27 cellular contexts compared by ENCODE assay signal in the genomic region with DNA sequence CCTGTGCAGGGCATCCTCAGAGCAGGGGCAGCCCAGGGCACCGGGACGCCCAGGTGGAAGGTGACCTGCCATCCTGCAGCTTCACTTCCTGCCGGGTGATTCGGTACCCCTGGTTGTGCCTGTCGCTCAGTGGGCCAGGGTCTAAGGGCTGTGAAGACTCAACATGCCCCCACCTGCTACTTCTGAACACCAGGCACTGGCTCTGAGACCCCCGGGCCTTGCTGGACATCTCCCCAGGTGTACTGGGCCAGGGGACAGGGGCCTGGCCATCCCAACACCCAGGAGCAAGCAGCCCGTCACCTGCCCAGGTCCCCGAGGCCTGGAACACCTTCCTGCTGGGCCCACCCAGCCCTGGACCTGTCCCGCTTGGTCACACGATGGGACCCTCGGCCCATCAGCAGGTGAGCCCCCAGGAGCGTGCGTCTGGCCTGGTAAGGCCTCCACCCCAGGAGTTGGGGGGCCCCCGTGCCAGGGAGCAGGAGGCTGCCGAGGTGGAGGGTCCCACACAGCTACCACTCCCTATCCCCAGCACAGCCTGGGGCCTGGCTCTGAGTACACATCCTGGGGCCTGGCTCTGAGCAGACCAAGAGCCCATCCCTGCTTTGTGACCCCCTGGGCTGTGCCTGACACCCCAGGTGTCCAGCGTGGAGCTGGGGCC. TPM values are rescaled to one million over a fixed set of nuclear protein-coding genes. Genes with fewer than 3 reads are reported as not detected.
DNase-seq lines count a peak whose midpoint lies in the region; ATAC-seq and TF ChIP-seq lines count a peak whose summit lies in the region.
"Had no signal": no experiment of that assay in that cellular context is flagged by ENCODE, and none has a peak within 500 bp of the region (broad histone marks: within the 10 kb centered on the region; RNA-seq: fewer than 3 reads in every experiment).

No MANE protein-coding gene starts in this region.

- H3K9me3 ChIP-seq in right atrium auricular region, result no peaks in the 10 kb centered on the region
- no peaks in the 10 kb centered on the region for H3K9me3 ChIP-seq in endodermal cell (ENCODE audit: control insufficient read depth, low read length)
- H3K9me3 ChIP-seq in lower lobe of right lung, result no peaks in the 10 kb centered on the region
- no peaks in the 10 kb centered on the region for H3K9me3 ChIP-seq in upper lobe of right lung
- H3K9me3 ChIP-seq: SJCRH30, thyroid gland had no signal

- peaks cover 8% of the 10 kb centered on the region for H3K9me3 Mint-ChIP-seq in endodermal cell

- no peaks in the 10 kb centered on the region for H3K36me3 Mint-ChIP-seq in endodermal cell (ENCODE audit: low read depth)
- H3K36me3 Mint-ChIP-seq: CD8-positive, alpha-beta T cell; neural progenitor cell had no signal

- no peak overlapping the region for H3K27ac Mint-ChIP-seq in endodermal cell
- H3K27ac Mint-ChIP-seq: CD8-positive, alpha-beta T cell; neural progenitor cell; stimulated activated naive CD8-positive, alpha-beta T cell treated with anti-CD3 and anti-CD28 coated beads, Interleukin-15, amount 100 ng/mL, for 72 hours had no signal

- no peak for ATAC-seq in Right ventricle myocardium superior (ENCODE audit: poor library complexity)
- peak in 1 of 2 donors; percentile 15 for ATAC-seq in lower lobe of right lung
- ATAC-seq in upper lobe of right lung, result peak; percentile 5
- ATAC-seq in GM18517 (IDR thresholded peaks at IDR 0.05; ENCODE audit: unreplicated experiment), result no peak
- ATAC-seq in activated CD4-positive, CD25-positive, alpha-beta regulatory T cell treated with anti-CD3 and anti-CD28 coated beads, Interleukin-2, amount 50 U/mL, for 24 hours, result no peak
- ATAC-seq: CD8-positive, alpha-beta T cell; stimulated activated naive CD8-positive, alpha-beta T cell treated with anti-CD3 and anti-CD28 coated beads, Interleukin-15, amount 100 ng/mL, for 72 hours had no signal

- DNase-seq in Right ventricle myocardium superior, result peak; percentile 29
- DNase-seq in right atrium auricular region (ENCODE audit: low spot score), result no peak
- peak; percentile 39 for DNase-seq in endodermal cell
- peak; percentile 40 for DNase-seq in lower lobe of right lung
- DNase-seq in upper lobe of right lung, result peak; percentile 60
- DNase-seq in kidney glomerular epithelial cell (lab: John Stamatoyannopoulos, UW), result no peak
- DNase-seq: activated CD4-positive, alpha-beta T cell treated with anti-CD3 and anti-CD28 coated beads for 1 hour; activated CD8-positive, alpha-beta memory T cell treated with anti-CD3 and anti-CD28 coated beads for 24 hours; activated gamma-delta T cell treated with Interleukin-2 at 50 U/mL for 16 hours; central memory CD4-positive, alpha-beta T cell; GOT3; hypothalamus; NCI-H1092; NCI-H187 treated with DMSO at 0.1 percent for 48 hours; NK-92 treated with Interleukin-12 subunit alpha and Interleukin-12 subunit beta, amount 100 ng/mL, for 24 hours; SJCRH30; stimulated activated naive CD8-positive, alpha-beta T cell treated with anti-CD3 and anti-CD28 coated beads, Interleukin-15, amount 100 ng/mL, for 72 hours had no signal

- intact Hi-C loops in Right ventricle myocardium superior (cut with DNase I) (no loop called here), lower lobe of right lung (cut with DNase I) (no loop called here), upper lobe of right lung (cut with DNase I) (no loop called here)

- no peak overlapping the region for H3K9ac ChIP-seq in endodermal cell (ENCODE audit: extremely low read depth, low read length, poor library complexity, severe bottlenecking)
- H3K9ac ChIP-seq: neural progenitor cell had no signal

- H3K4me3 ChIP-seq in right atrium auricular region (no peak overlapping the region), endodermal cell (ENCODE audit: low read length) (no peak overlapping the region), lower lobe of right lung (no peak overlapping the region), upper lobe of right lung (no peak overlapping the region)
- H3K4me3 ChIP-seq: gastroesophageal sphincter, lung, neural progenitor cell, SJCRH30, thyroid gland had no signal

- H3K27me3 Mint-ChIP-seq in endodermal cell (ENCODE audit: insufficient read depth), result peaks cover 13% of the 10 kb centered on the region

- H3K27ac ChIP-seq in right atrium auricular region, result no peak overlapping the region
- H3K27ac ChIP-seq in endodermal cell (ENCODE audit: low read depth, low read length), result no peak overlapping the region
- no peak overlapping the region for H3K27ac ChIP-seq in lower lobe of right lung
- no peak overlapping the region for H3K27ac ChIP-seq in upper lobe of right lung
- H3K27ac ChIP-seq: gastroesophageal sphincter, neural progenitor cell, SJCRH30, thyroid gland had no signal

- H3K4me1 ChIP-seq in right atrium auricular region (no peaks in the 10 kb centered on the region), endodermal cell (ENCODE audit: control insufficient read depth, insufficient read depth, low read length) (no peaks in the 10 kb centered on the region), lower lobe of right lung (no peaks in the 10 kb centered on the region), upper lobe of right lung (no peaks in the 10 kb centered on the region)
- H3K4me1 ChIP-seq: gastroesophageal sphincter, SJCRH30 had no signal

- no peaks in the 10 kb centered on the region for H3K36me3 ChIP-seq in right atrium auricular region
- H3K36me3 ChIP-seq in endodermal cell (ENCODE audit: control insufficient read depth, insufficient read depth, low read length), result no peaks in the 10 kb centered on the region
- no peaks in the 10 kb centered on the region for H3K36me3 ChIP-seq in lower lobe of right lung
- H3K36me3 ChIP-seq in upper lobe of right lung, result no peaks in the 10 kb centered on the region
- H3K36me3 ChIP-seq: gastroesophageal sphincter, neural progenitor cell, SJCRH30, thyroid gland had no signal

- H3K4me3 Mint-ChIP-seq in endodermal cell, result no peak overlapping the region
- H3K4me3 Mint-ChIP-seq: CD8-positive, alpha-beta T cell; neural progenitor cell; stimulated activated naive CD8-positive, alpha-beta T cell treated with anti-CD3 and anti-CD28 coated beads, Interleukin-15, amount 100 ng/mL, for 72 hours had no signal

- H3K4me1 Mint-ChIP-seq in endodermal cell, result no peaks in the 10 kb centered on the region
- H3K4me1 Mint-ChIP-seq: neural progenitor cell; stimulated activated naive CD8-positive, alpha-beta T cell treated with anti-CD3 and anti-CD28 coated beads, Interleukin-15, amount 100 ng/mL, for 72 hours had no signal

- TF ChIP-seq CTCF in right atrium auricular region (IDR thresholded peaks at IDR 0.05), result no peak
- TF ChIP-seq CTCF in endodermal cell (conservative IDR thresholded peaks at IDR 0.05), result no peak
- no peak for TF ChIP-seq CTCF in lower lobe of right lung (IDR thresholded peaks at IDR 0.05)
- no peak for TF ChIP-seq CTCF in upper lobe of right lung (IDR thresholded peaks at IDR 0.05)

- WGBS in endodermal cell (ENCODE audit: insufficient coverage in 1 of 2, insufficient read length in 1 of 2), 2 experiments, result 88 to 96% methylated on average over 11 to 16 of the region's 16 CpGs

- H3K27me3 ChIP-seq in right atrium auricular region, result peaks cover 0 to 9% of the 10 kb centered on the region in 2 donors
- peaks cover 15% of the 10 kb centered on the region for H3K27me3 ChIP-seq in endodermal cell (ENCODE audit: control insufficient read depth, insufficient read depth, low read length, poor library complexity, severe bottlenecking)
- peaks cover 57% of the 10 kb centered on the region for H3K27me3 ChIP-seq in lower lobe of right lung (ENCODE audit: low read depth)
- H3K27me3 ChIP-seq in upper lobe of right lung, result peaks cover 42% of the 10 kb centered on the region
- H3K27me3 ChIP-seq: thyroid gland had no signal

RNA-seq across cellular contexts. Expression of a gene that starts 3.9 kb away (rescaled TPM):
- total RNA-seq in Right ventricle myocardium superior, result not detected
- not detected for total RNA-seq in right atrium auricular region
- not detected for total RNA-seq in endodermal cell
- polyA plus RNA-seq in endodermal cell (2013, experiment 1 of 2), result 0.04 TPM
- polyA plus RNA-seq in endodermal cell (2013, experiment 2 of 2), result 0.04 TPM
- total RNA-seq in lower lobe of right lung, result 57.5 TPM
- 1.2 TPM for total RNA-seq in upper lobe of right lung
- total RNA-seq: A673; CD8-positive, alpha-beta T cell; dermis microvascular lymphatic vessel endothelial cell; SJCRH30; T-helper 1 cell treated with Interleukin-12 subunit alpha and Interleukin-12 subunit beta and Interleukin-4 antibody, amounts not matched to agents 30 ng/mL and 1 ng/mL, for 36 hours; thyroid gland had no signal

Comparison
In these comparisons a context has a peak if more than half of its experiments do, and no peak if none do; other contexts are left out.
1. DNase-seq: peak in Right ventricle myocardium superior (single experiment), endodermal cell (single experiment), lower lobe of right lung (single experiment) and upper lobe of right lung (single experiment); none in right atrium auricular region (single experiment) and kidney glomerular epithelial cell (single experiment).
2. RNA of a gene that starts 3.9 kb away (total RNA-seq): 57.5 TPM in lower lobe of right lung (single experiment); 1.2 TPM in upper lobe of right lung (single experiment), not detected in endodermal cell, not detected in Right ventricle myocardium superior (single experiment) and not detected in right atrium auricular region; every median in the first group is over 10 times any median in the second.